ENCODE assay signal across 8 cellular contexts in genomic region chr6:81752969-81753708, GRCh38. TPM values are rescaled to one million over a fixed set of nuclear protein-coding genes. Genes with fewer than 3 reads are reported as not detected.
A peak's percentile ranks its signal among the peaks of the same experiment; 100 is the strongest.
DNase-seq lines count a peak whose midpoint lies in the region; ATAC-seq and TF ChIP-seq lines count a peak whose summit lies in the region.

No MANE protein-coding gene starts in this region.

- H3K27ac ChIP-seq in SK-N-MC (no peak overlapping the region), gastroesophageal sphincter (peak overlapping the region; percentile 78 to 96 (median 95)), neuronal stem cell (replicated peaks; ENCODE audit: low read length) (no peak overlapping the region), subcutaneous abdominal adipose tissue (ENCODE audit: low read depth, low read length) (peak overlapping the region; percentile 100)

- TF ChIP-seq EP300 in gastroesophageal sphincter (IDR thresholded peaks at IDR 0.05) = no peak

- peak; percentile 40 for ATAC-seq in GM21529 (IDR thresholded peaks at IDR 0.05; ENCODE audit: unreplicated experiment)
- peak; percentile 92 for ATAC-seq in gastroesophageal sphincter

- no peak overlapping the region for H3K14ac ChIP-seq in neuronal stem cell (ENCODE audit: low read length)

- H3K27me3 ChIP-seq in gastroesophageal sphincter = no peaks in the 10 kb centered on the region
- peaks cover 0 to 21% (median 4%) of the 10 kb centered on the region in 3 experiments for H3K27me3 ChIP-seq in neuronal stem cell (ENCODE audit: control insufficient read depth in 3 of 3, insufficient read depth in 3 of 3, low read depth in 1 of 3, low read length in 3 of 3)
- no peaks in the 10 kb centered on the region for H3K27me3 ChIP-seq in subcutaneous abdominal adipose tissue (ENCODE audit: control insufficient read depth in 5 of 5, insufficient read depth in 4 of 5, low read length in 5 of 5)

- no peak overlapping the region for H2AK5ac ChIP-seq in neuronal stem cell (ENCODE audit: low read depth, low read length)

- WGBS in gastroesophageal sphincter (ENCODE audit: low coverage in 1 of 2), 2 donors = 0% methylated on average over 11 to 13 of the region's 62 CpGs
- WGBS in neuronal stem cell (ENCODE audit: extremely low coverage in 2 of 2, insufficient read length in 2 of 2, insufficient replicate concordance in 1 of 2), 2 donors = no CpG with 5 or more reads among the region's 62 CpGs

- H3K9me3 ChIP-seq in SK-N-MC (ENCODE audit: low read depth, low read length) (no peaks in the 10 kb centered on the region), gastroesophageal sphincter (no peaks in the 10 kb centered on the region), neuronal stem cell (replicated peaks in 1 of 2; ENCODE audit: control insufficient read depth in 2 of 2, insufficient read depth in 1 of 2, low read depth in 1 of 2, low read length in 2 of 2) (peaks cover 0 to 5% of the 10 kb centered on the region in 2 donors), subcutaneous abdominal adipose tissue (ENCODE audit: control insufficient read depth in 5 of 5, low read length in 5 of 5) (no peaks in the 10 kb centered on the region)

- peaks cover 42% of the 10 kb centered on the region for H3K4me1 Mint-ChIP-seq in activated naive CD4-positive, alpha-beta T cell treated with anti-CD3 and anti-CD28 coated beads, Interleukin-2, amount 50 U/mL, for 24 hours

- peak overlapping the region; percentile 69 for H2BK12ac ChIP-seq in neuronal stem cell (ENCODE audit: low read length)

- peaks cover 4% of the 10 kb centered on the region for H3K36me3 Mint-ChIP-seq in activated naive CD4-positive, alpha-beta T cell treated with anti-CD3 and anti-CD28 coated beads, Interleukin-2, amount 50 U/mL, for 24 hours

- peak overlapping the region; percentile 8 for H3K23ac ChIP-seq in neuronal stem cell (ENCODE audit: low read depth, low read length, poor library complexity)

- no peak overlapping the region for H3K4ac ChIP-seq in neuronal stem cell (ENCODE audit: low read length)

- peak overlapping the region; percentile 97 for H3K27ac Mint-ChIP-seq in activated naive CD4-positive, alpha-beta T cell treated with anti-CD3 and anti-CD28 coated beads, Interleukin-2, amount 50 U/mL, for 24 hours

- peak overlapping the region; percentile 92 for H3K4me3 Mint-ChIP-seq in activated naive CD4-positive, alpha-beta T cell treated with anti-CD3 and anti-CD28 coated beads, Interleukin-2, amount 50 U/mL, for 24 hours

- H3K79me1 ChIP-seq in neuronal stem cell (ENCODE audit: low read depth, low read length) = peaks cover 4% of the 10 kb centered on the region

- H3K4me2 ChIP-seq in neuronal stem cell (ENCODE audit: insufficient read depth, low read length, poor library complexity, severe bottlenecking) = peak overlapping the region; percentile 85

- H3K9ac ChIP-seq in SK-N-MC (ENCODE audit: insufficient read length) (no peak overlapping the region), neuronal stem cell (ENCODE audit: low read depth, low read length, poor library complexity) (peak overlapping the region; percentile 70), subcutaneous abdominal adipose tissue (ENCODE audit: low read length in 5 of 5) (peak overlapping the region; percentile 74 to 94 (median 91))

- peak overlapping the region; percentile 77 for H3K18ac ChIP-seq in neuronal stem cell (ENCODE audit: low read length)

- DNase-seq in DMS153 (lab: John Stamatoyannopoulos, UW) (peak; percentile 87), HuH-7.5 (ENCODE audit: low spot score) (peak; percentile 80), SK-N-MC (ENCODE audit: low read depth, low spot score) (no peak), neuronal stem cell (ENCODE audit: low spot score) (peak; percentile 66)

- peaks cover 2% of the 10 kb centered on the region for H3K27me3 Mint-ChIP-seq in activated naive CD4-positive, alpha-beta T cell treated with anti-CD3 and anti-CD28 coated beads, Interleukin-2, amount 50 U/mL, for 24 hours

- no peak overlapping the region for H2BK15ac ChIP-seq in neuronal stem cell (ENCODE audit: low read length)

- H2AFZ ChIP-seq in neuronal stem cell (ENCODE audit: low read length) = peak overlapping the region; percentile 99

- H3K4me1 ChIP-seq in gastroesophageal sphincter (peaks cover 0 to 42% (median 9%) of the 10 kb centered on the region in 3 donors), neuronal stem cell (ENCODE audit: control insufficient read depth in 2 of 2, insufficient read depth in 1 of 2, low read depth in 1 of 2, low read length in 2 of 2) (peaks cover 6 to 13% of the 10 kb centered on the region in 2 donors), subcutaneous abdominal adipose tissue (ENCODE audit: control insufficient read depth in 5 of 5, insufficient read depth in 5 of 5, low read length in 5 of 5) (peaks cover 3 to 41% (median 35%) of the 10 kb centered on the region in 5 donors)

- H2BK5ac ChIP-seq in neuronal stem cell (ENCODE audit: low read length) = no peak overlapping the region

- H3K36me3 ChIP-seq in SK-N-MC (ENCODE audit: insufficient read depth, low read length) (peaks cover 16% of the 10 kb centered on the region), gastroesophageal sphincter (no peaks in the 10 kb centered on the region), neuronal stem cell (replicated peaks in 1 of 2; ENCODE audit: control insufficient read depth in 2 of 2, insufficient read depth in 2 of 2, low read length in 2 of 2) (peaks cover 1 to 21% of the 10 kb centered on the region in 2 donors), subcutaneous abdominal adipose tissue (ENCODE audit: control insufficient read depth in 5 of 5, insufficient read depth in 5 of 5, low read length in 5 of 5) (no peaks in the 10 kb centered on the region)

- TF ChIP-seq CTCF in gastroesophageal sphincter (IDR thresholded peaks at IDR 0.05) = peak in 2 of 4 experiments; percentile 41 to 43

- H3K4me3 ChIP-seq in SK-N-MC = peak overlapping the region; percentile 100
- peak overlapping the region; percentile 78 to 87 for H3K4me3 ChIP-seq in gastroesophageal sphincter
- H3K4me3 ChIP-seq in neuronal stem cell (ENCODE audit: low read length in 2 of 2) = peak overlapping the region; percentile 79 to 85
- H3K4me3 ChIP-seq in subcutaneous abdominal adipose tissue (ENCODE audit: low read depth in 1 of 5, low read length in 5 of 5) = peak overlapping the region; percentile 94 to 98 (median 94)

- TF ChIP-seq POLR2A in gastroesophageal sphincter (IDR thresholded peaks at IDR 0.05) = peak; percentile 88 to 90

- H3K9me3 Mint-ChIP-seq in activated naive CD4-positive, alpha-beta T cell treated with anti-CD3 and anti-CD28 coated beads, Interleukin-2, amount 50 U/mL, for 24 hours = no peaks in the 10 kb centered on the region

- H2BK120ac ChIP-seq in neuronal stem cell (ENCODE audit: low read depth, low read length) = no peak overlapping the region

- H4K91ac ChIP-seq in neuronal stem cell (ENCODE audit: low read depth, low read length, poor library complexity) = no peak overlapping the region

- no peak overlapping the region for H4K8ac ChIP-seq in neuronal stem cell (ENCODE audit: low read depth, low read length)

RNA-seq across cellular contexts. Expression of gene TENT5A, which starts 0.7 kb away (rescaled TPM):
- 10 to 100 TPM in 3 of 4 donors, 1 to 10 TPM in 1; 8.4 to 35.8 (median 14.3) TPM for total RNA-seq in gastroesophageal sphincter
- polyA plus RNA-seq in neuronal stem cell (2013, experiment 1 of 2) = 0.95 TPM
- 1.1 TPM for polyA plus RNA-seq in neuronal stem cell (2013, experiment 2 of 2)

Comparison
In these comparisons a context has a peak if more than half of its experiments do, and no peak if none do; other contexts are left out.
1. H3K27ac ChIP-seq: peak in gastroesophageal sphincter (4 of 4) and subcutaneous abdominal adipose tissue (single experiment); none in SK-N-MC (single experiment) and neuronal stem cell (single experiment).
2. Peak in every context shown above with its lines, with median percentiles within 50 percentile points of each other: H3K4me3 ChIP-seq.